In genomic region chr5:128905225-128906110, GRCh38 we compare ENCODE assay signal across 8 cellular contexts. TPM values are rescaled to one million over a fixed set of nuclear protein-coding genes. Genes with fewer than 3 reads are reported as not detected.
DNase-seq lines count a peak whose midpoint lies in the region; ATAC-seq, FAIRE-seq and TF ChIP-seq lines count a peak whose summit lies in the region.

No MANE protein-coding gene starts in this region.

- peak; percentile 78 for DNase-seq in DMS53 (lab: John Stamatoyannopoulos, UW)
- no peak for DNase-seq in GM19239 (ENCODE audit: insufficient read length, low spot score)
- DNase-seq in NCI-H526 (lab: John Stamatoyannopoulos, UW): peak; percentile 27 to 56
- DNase-seq in activated T-cell treated with anti-CD3 and anti-CD28 coated beads for 48 hours (ENCODE audit: low read depth): peak; percentile 4
- peak; percentile 47 for DNase-seq in glomerular endothelial cell (ENCODE audit: extremely low read depth, low read depth, low spot score)
- DNase-seq in psoas muscle: no peak
- DNase-seq in NCI-H187 (lab: John Stamatoyannopoulos, UW): no peak

- no peak overlapping the region for H3K4me3 ChIP-seq in psoas muscle

- no peak overlapping the region for H3K27ac ChIP-seq in psoas muscle

- H3K36me3 ChIP-seq in psoas muscle (ENCODE audit: insufficient read depth in 1 of 2, low read depth in 1 of 2): no peaks in the 10 kb centered on the region

- peak; percentile 91 for ATAC-seq in HG03103 (IDR thresholded peaks at IDR 0.05; ENCODE audit: low read depth, unreplicated experiment)
- peak in 3 of 4 donors; percentile 67 to 73 (median 71) for ATAC-seq in psoas muscle

- WGBS in psoas muscle, 3 donors: 43 to 52% (median 52%) methylated on average over 5 of the region's 5 CpGs

- intact Hi-C loops in psoas muscle (cut with DNase I): loop anchor here (5.0 to 10.0 kb wide), 2 partner anchors 219 to 862 kb away; no protein-coding TSS in a partner anchor

- peak; percentile 52 for FAIRE-seq in GM19239 (lab: Jason Lieb, UNC)

- no peaks in the 10 kb centered on the region for H3K4me1 ChIP-seq in psoas muscle

- H3K27me3 ChIP-seq in psoas muscle (ENCODE audit: insufficient read depth in 3 of 3, low read length in 2 of 3): no peaks in the 10 kb centered on the region

- H3K9me3 ChIP-seq in psoas muscle: no peaks in the 10 kb centered on the region

- peak; percentile 82 for TF ChIP-seq CTCF in psoas muscle (IDR thresholded peaks at IDR 0.05)

RNA-seq across cellular contexts. Expression of gene SLC27A6, which starts 59.8 kb away (rescaled TPM):
- total RNA-seq in glomerular endothelial cell (0.29 TPM in 1 of 2 replicates, not detected in the other), psoas muscle (under 1 TPM in 3 of 4 donors, not detected in 1; 0.19 to 0.44 (median 0.22) TPM)
- under 1 TPM; 0.08 to 0.17 (median 0.14) TPM for polyA plus RNA-seq in psoas muscle

Comparison
In these comparisons a context has a peak if more than half of its experiments do, and no peak if none do; other contexts are left out.
1. DNase-seq: peak in DMS53 (single experiment), NCI-H526 (2 of 2), activated T-cell treated with anti-CD3 and anti-CD28 coated beads for 48 hours (single experiment) and glomerular endothelial cell (single experiment); none in GM19239 (single experiment), psoas muscle (0 of 2) and NCI-H187 (0 of 2).